In the genomic region with DNA sequence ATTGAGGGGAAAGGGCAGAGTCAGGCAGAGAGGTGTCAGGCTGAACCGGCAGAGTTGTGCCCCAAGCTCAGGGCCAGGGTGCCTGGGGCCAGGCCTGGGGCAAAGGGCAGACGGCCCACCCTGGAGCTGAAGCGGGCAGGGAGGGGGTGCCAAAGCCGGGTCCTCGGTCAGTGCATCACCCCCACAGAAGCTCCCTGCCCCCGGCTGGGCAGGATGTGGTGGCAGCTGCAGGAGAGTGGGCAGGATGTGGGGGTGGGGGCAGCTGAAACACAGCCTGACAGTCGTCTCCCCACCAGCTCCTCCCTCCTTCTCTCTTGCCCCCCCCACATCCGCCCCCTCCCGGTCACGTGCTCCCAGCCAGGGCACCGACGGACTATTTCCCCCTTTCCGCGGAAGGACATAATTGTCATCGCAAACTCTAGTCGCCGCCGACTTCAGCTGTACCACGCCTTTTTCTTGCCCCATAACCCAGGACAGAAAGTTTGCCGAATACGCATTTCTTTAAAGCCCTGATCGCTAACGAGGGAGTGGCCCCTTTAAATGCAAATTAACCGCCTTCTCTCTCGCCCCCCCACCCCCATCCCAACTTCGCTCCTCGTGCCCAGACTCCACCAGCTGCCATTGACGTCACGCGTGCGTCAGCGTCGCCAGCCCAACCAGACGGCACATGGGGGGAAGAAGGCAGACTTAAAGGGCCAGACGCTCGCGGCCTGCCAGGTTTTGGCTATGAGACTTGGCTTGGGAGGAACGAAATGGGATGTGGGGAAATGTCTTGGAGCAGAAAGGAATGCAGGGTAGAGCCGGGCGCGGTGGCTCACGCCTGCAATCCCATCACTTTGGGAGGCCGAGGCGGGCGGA, we compare ENCODE assay signal across 1 cellular context.
A peak's percentile ranks its signal among the peaks of the same experiment; 100 is the strongest.
TF ChIP-seq lines count a peak whose summit lies in the region.

No MANE protein-coding gene starts in this region.

TF ChIP-seq in K562, 482 proteins besides CTCF, POLR2A, EP300 and RAD21 (continued from another document):
- peak; percentile 63 for TF ChIP-seq HDAC3 (IDR thresholded peaks at IDR 0.05; ENCODE audit: borderline replicate concordance, partially characterized antibody)
- peak; percentile 58 for TF ChIP-seq PHF20 (IDR thresholded peaks at IDR 0.05; ENCODE audit: partially characterized antibody)
- no peak for TF ChIP-seq RBM34 (IDR thresholded peaks at IDR 0.05; ENCODE audit: borderline replicate concordance, insufficient read depth, low read length)
- TF ChIP-seq JUND (IDR thresholded peaks at IDR 0.05; ENCODE audit: borderline replicate concordance, low read depth, low read length): peak; percentile 88
- TF ChIP-seq JUND (tag; IDR thresholded peaks at IDR 0.05; ENCODE audit: borderline replicate concordance, low read depth, low read length): peak; percentile 69; the same call in 1 of the 3 replicates
- TF ChIP-seq RFX1 (IDR thresholded peaks at IDR 0.05): peak; percentile 56; the same call in 1 of the 2 replicates
